In the genomic region with DNA sequence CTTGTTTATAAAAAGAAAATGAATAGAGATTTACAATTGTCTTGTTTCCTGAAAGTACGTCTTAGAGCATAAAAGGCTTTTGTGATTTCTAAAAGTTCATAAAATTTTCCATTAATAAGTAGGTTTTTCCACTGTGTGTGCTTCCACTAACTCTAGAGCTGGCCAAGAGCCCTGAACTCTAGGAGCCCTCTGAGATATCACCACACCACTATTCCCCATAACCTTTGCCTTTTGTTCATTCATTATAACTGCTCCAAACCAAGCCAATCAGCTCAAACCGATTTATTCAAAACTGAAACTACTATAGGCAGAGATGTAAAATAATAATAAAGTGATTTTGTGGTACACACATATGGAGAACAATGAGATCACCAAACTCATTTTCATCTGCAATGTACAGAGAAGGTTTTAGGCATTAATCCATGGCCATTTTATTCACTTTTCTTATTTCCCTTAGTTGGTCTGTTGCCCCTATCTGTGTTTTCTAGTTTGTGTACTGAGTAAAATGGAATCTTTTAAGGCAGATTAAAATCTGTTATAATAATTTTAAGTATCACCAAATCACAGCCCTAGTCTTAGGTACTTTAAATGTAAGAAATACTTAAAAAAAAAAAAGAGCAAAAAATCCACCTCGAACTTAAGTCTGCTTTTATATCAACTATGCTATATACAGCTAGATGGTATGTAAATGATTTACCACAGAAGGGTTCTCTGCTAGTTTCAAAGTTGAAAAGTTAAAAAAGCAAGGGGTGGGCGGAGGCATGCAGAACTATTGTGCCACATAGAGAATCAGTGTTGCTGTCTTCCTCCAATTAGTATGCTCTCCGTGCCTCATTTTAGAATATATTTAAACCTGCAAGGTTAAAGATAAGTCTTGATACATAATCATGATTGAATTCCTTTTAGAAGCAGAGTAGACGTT, we compare ENCODE assay signal across 16 cellular contexts.
DNase-seq lines count a peak whose midpoint lies in the region; ATAC-seq and TF ChIP-seq lines count a peak whose summit lies in the region.
"Had no signal": no experiment of that assay in that cellular context is flagged by ENCODE, and none has a peak within 500 bp of the region (broad histone marks: within the 10 kb centered on the region; RNA-seq: fewer than 3 reads in every experiment).

No MANE protein-coding gene starts in this region.

- POLR2A ChIA-PET in CD8-positive, alpha-beta T cell (lab: Charles Lee) = no interaction called here
- POLR2A ChIA-PET in PC-9 (lab: Charles Lee; ENCODE audit: unreplicated experiment) = interaction anchor here (0.6 kb wide), 1 partner anchor 1796 kb away, joined by 5 read pairs; no protein-coding TSS in a partner anchor

- H3K4me3 ChIP-seq in CD8-positive, alpha-beta T cell (ENCODE audit: low read depth, low read length) = no peak overlapping the region
- H3K4me3 ChIP-seq in PC-9 = no peak overlapping the region
- H3K4me3 ChIP-seq: BLaER1, GM23338 had no signal

- no peak overlapping the region for H3K27ac ChIP-seq in CD8-positive, alpha-beta T cell (ENCODE audit: low read depth, low read length)
- H3K27ac ChIP-seq in PC-9 = no peak overlapping the region
- H3K27ac ChIP-seq: BLaER1 had no signal

- H3K9me2 ChIP-seq in PC-9 (ENCODE audit: insufficient read depth) = no peaks in the 10 kb centered on the region; the same call in 1 of the 2 replicates

- peaks cover 11% of the 10 kb centered on the region for H3K4me1 ChIP-seq in CD8-positive, alpha-beta T cell (ENCODE audit: insufficient read depth, low read length)
- H3K4me1 ChIP-seq in PC-9 (replicated peaks; ENCODE audit: insufficient read depth) = no peaks in the 10 kb centered on the region
- H3K4me1 ChIP-seq: BLaER1 had no signal

- H3F3A ChIP-seq in PC-9 (ENCODE audit: insufficient read depth, low read depth) = no peaks in the 10 kb centered on the region

- no peaks in the 10 kb centered on the region for H3K27me3 ChIP-seq in CD8-positive, alpha-beta T cell (ENCODE audit: insufficient read depth, low read length)
- H3K27me3 ChIP-seq in PC-9 (ENCODE audit: insufficient read depth, low read depth) = no peaks in the 10 kb centered on the region
- H3K27me3 ChIP-seq: BLaER1 had no signal

- H3K36me3 Mint-ChIP-seq in activated T-cell treated with anti-CD3 and anti-CD28 coated beads, Interleukin-2, amount 50 U/mL, for 24 hours (ENCODE audit: low read depth) = peaks cover 22% of the 10 kb centered on the region
- H3K36me3 Mint-ChIP-seq in CD8-positive, alpha-beta T cell = peaks cover 38% of the 10 kb centered on the region
- peaks cover 7% of the 10 kb centered on the region for H3K36me3 Mint-ChIP-seq in T-helper 2 cell treated with Interferon-gamma antibody and Interleukin-4, amounts not matched to agents 5 μg/mL and 100 μg/mL, for 36 hours (ENCODE audit: low read depth)

- CTCF ChIA-PET in CD8-positive, alpha-beta T cell (lab: Charles Lee) = interaction anchor here (1.5 kb wide), 1 partner anchor 9 kb away, joined by 3 read pairs; no protein-coding TSS in a partner anchor
- CTCF ChIA-PET in PC-9 (lab: Charles Lee) = interaction anchor here (0.5 kb wide), 1 partner anchor 816 kb away, joined by 4 read pairs; no protein-coding TSS in a partner anchor

- no peak for TF ChIP-seq CTCF in CD8-positive, alpha-beta T cell (IDR thresholded peaks at IDR 0.05)
- TF ChIP-seq CTCF in PC-9 (conservative IDR thresholded peaks at IDR 0.05) = no peak

- DNase-seq in activated T-cell treated with anti-CD3 and anti-CD28 coated beads, Interleukin-2, amount 50 U/mL, for 24 hours = no peak
- DNase-seq in activated T-cell treated with anti-CD3 and anti-CD28 coated beads for 4 hours = no peak
- DNase-seq in CD8-positive, alpha-beta T cell = no peak
- DNase-seq in PC-9 = no peak
- DNase-seq in left lobe of liver (ENCODE audit: low spot score) = no peak
- DNase-seq in HK-2 (ENCODE audit: unreplicated experiment) = no peak
- no peak for DNase-seq in NCI-H524 (lab: John Stamatoyannopoulos, UW)
- no peak for DNase-seq in T-helper 2 cell treated with Interferon-gamma antibody and Interleukin-4, amounts not matched to agents 5 μg/mL and 100 μg/mL, for 36 hours (ENCODE audit: low spot score)
- DNase-seq: DMS 273 treated with DMSO at 0.1 percent for 48 hours, GF-D8, KG1, NCI-H1436 treated with DMSO at 0.1 percent for 48 hours, NCI-H2081, NCI-H510A had no signal

- H3K9me3 Mint-ChIP-seq in activated T-cell treated with anti-CD3 and anti-CD28 coated beads, Interleukin-2, amount 50 U/mL, for 24 hours = no peaks in the 10 kb centered on the region
- H3K9me3 Mint-ChIP-seq in CD8-positive, alpha-beta T cell = no peaks in the 10 kb centered on the region
- no peaks in the 10 kb centered on the region for H3K9me3 Mint-ChIP-seq in T-helper 2 cell treated with Interferon-gamma antibody and Interleukin-4, amounts not matched to agents 5 μg/mL and 100 μg/mL, for 36 hours
- H3K9me3 Mint-ChIP-seq: GM23338 had no signal

- H4K20me1 ChIP-seq in PC-9 (ENCODE audit: insufficient read depth) = no peaks in the 10 kb centered on the region

- no peaks in the 10 kb centered on the region for H3K9me3 ChIP-seq in CD8-positive, alpha-beta T cell (ENCODE audit: low read length)
- no peaks in the 10 kb centered on the region for H3K9me3 ChIP-seq in PC-9 (ENCODE audit: insufficient read depth, low read depth)

- peak overlapping the region; percentile 16 for H3K27ac Mint-ChIP-seq in activated T-cell treated with anti-CD3 and anti-CD28 coated beads, Interleukin-2, amount 50 U/mL, for 24 hours
- H3K27ac Mint-ChIP-seq in CD8-positive, alpha-beta T cell = peak overlapping the region; percentile 9
- H3K27ac Mint-ChIP-seq in T-helper 2 cell treated with Interferon-gamma antibody and Interleukin-4, amounts not matched to agents 5 μg/mL and 100 μg/mL, for 36 hours = no peak overlapping the region
- H3K27ac Mint-ChIP-seq: GM23338 had no signal

- no peaks in the 10 kb centered on the region for H3K27me3 Mint-ChIP-seq in activated T-cell treated with anti-CD3 and anti-CD28 coated beads, Interleukin-2, amount 50 U/mL, for 24 hours
- no peaks in the 10 kb centered on the region for H3K27me3 Mint-ChIP-seq in CD8-positive, alpha-beta T cell (ENCODE audit: low read depth)
- no peaks in the 10 kb centered on the region for H3K27me3 Mint-ChIP-seq in T-helper 2 cell treated with Interferon-gamma antibody and Interleukin-4, amounts not matched to agents 5 μg/mL and 100 μg/mL, for 36 hours (ENCODE audit: low read depth)

- no TSS peak for BruUV-seq in PC-9 (replicated peaks; lab: Mats Ljungman, UMichigan)

- no peak for ATAC-seq in CD8-positive, alpha-beta T cell
- ATAC-seq in left lobe of liver = peak; percentile 79
- ATAC-seq: GM23338 had no signal

- no peaks in the 10 kb centered on the region for H3K36me3 ChIP-seq in CD8-positive, alpha-beta T cell (ENCODE audit: insufficient read depth, low read length)
- no peaks in the 10 kb centered on the region for H3K36me3 ChIP-seq in PC-9 (ENCODE audit: low read depth)

- H2AFZ ChIP-seq in PC-9 = 0 out of 2 replicates have a peak overlapping the region, but pooled peaks have one; percentile 28
- H2AFZ ChIP-seq: GM23338 had no signal

- intact Hi-C loops in CD8-positive, alpha-beta T cell (cut with DNase I, micrococcal nuclease) = no loop called here
- intact Hi-C loops in PC-9 (cut with micrococcal nuclease; ENCODE audit: unreplicated experiment) = no loop called here

- H3K4me2 ChIP-seq in PC-9 = no peak overlapping the region
- H3K4me2 ChIP-seq: BLaER1, GM23338 had no signal

- no peak overlapping the region for H3K4me3 Mint-ChIP-seq in activated T-cell treated with anti-CD3 and anti-CD28 coated beads, Interleukin-2, amount 50 U/mL, for 24 hours
- no peak overlapping the region for H3K4me3 Mint-ChIP-seq in CD8-positive, alpha-beta T cell
- no peak overlapping the region for H3K4me3 Mint-ChIP-seq in T-helper 2 cell treated with Interferon-gamma antibody and Interleukin-4, amounts not matched to agents 5 μg/mL and 100 μg/mL, for 36 hours
- H3K4me3 Mint-ChIP-seq: GM23338 had no signal

- H3K4me1 Mint-ChIP-seq in activated T-cell treated with anti-CD3 and anti-CD28 coated beads, Interleukin-2, amount 50 U/mL, for 24 hours (ENCODE audit: low read depth) = peaks cover 51% of the 10 kb centered on the region
- peaks cover 60% of the 10 kb centered on the region for H3K4me1 Mint-ChIP-seq in CD8-positive, alpha-beta T cell (ENCODE audit: low read depth)
- peaks cover 12% of the 10 kb centered on the region for H3K4me1 Mint-ChIP-seq in T-helper 2 cell treated with Interferon-gamma antibody and Interleukin-4, amounts not matched to agents 5 μg/mL and 100 μg/mL, for 36 hours (ENCODE audit: low read depth)

- H3K79me2 ChIP-seq in PC-9 (ENCODE audit: low read depth) = no peaks in the 10 kb centered on the region
